Comparison of ENCODE assay signal across 9 cellular contexts in genomic region chr15:69719527-69719926, GRCh38.
DNase-seq lines count a peak whose midpoint lies in the region; ATAC-seq and TF ChIP-seq lines count a peak whose summit lies in the region.
"Had no signal": no experiment of that assay in that cellular context is flagged by ENCODE, and none has a peak within 500 bp of the region (broad histone marks: within the 10 kb centered on the region; RNA-seq: fewer than 3 reads in every experiment).

No MANE protein-coding gene starts in this region.

- peak; percentile 67 for ATAC-seq in GM18907 (IDR thresholded peaks at IDR 0.05; ENCODE audit: unreplicated experiment)
- no peak for ATAC-seq in GM19351 (IDR thresholded peaks at IDR 0.05; ENCODE audit: unreplicated experiment)
- ATAC-seq: Panc1 had no signal

- no peaks in the 10 kb centered on the region for H3K36me3 ChIP-seq in adrenal gland (replicated peaks in 1 of 2)

- H3K9me3 ChIP-seq in adrenal gland (replicated peaks in 1 of 3), result no peaks in the 10 kb centered on the region

- no peak for TF ChIP-seq CTCF in adrenal gland (IDR thresholded peaks at IDR 0.05)

- no peaks in the 10 kb centered on the region for H3K4me1 ChIP-seq in adrenal gland (replicated peaks in 1 of 2)

- no peak overlapping the region for H3K4me3 ChIP-seq in adrenal gland

- H3K27ac ChIP-seq in adrenal gland, result peak overlapping the region in 1 of 5 donors; percentile 71

- intact Hi-C loops in adrenal gland (cut with DNase I), result no loop called here

- DNase-seq in T-helper 2 cell (peak in 3 of 5 experiments; percentile 44 to 79 (median 60)), adrenal gland (peak in 6 of 7 donors; percentile 21 to 58 (median 44)), NCI-H2227 treated with DMSO at 0.1 percent for 48 hours (lab: John Stamatoyannopoulos, UW) (no peak), NCI-H69 (lab: John Stamatoyannopoulos, UW) (no peak), NCI-H1694 (lab: John Stamatoyannopoulos, UW) (no peak)
- DNase-seq in stimulated activated CD4-positive, alpha-beta T cell treated with anti-CD3 and anti-CD28 coated beads, Interleukin-4, amount 100 ng/mL, for 1 hour, result peak; percentile 27

- H3K27me3 ChIP-seq in adrenal gland, result no peaks in the 10 kb centered on the region

- TF ChIP-seq POLR2A in adrenal gland (IDR thresholded peaks at IDR 0.05), result no peak

- 38 to 56% (median 54%) methylated on average over 4 of the region's 4 CpGs for WGBS in adrenal gland, 4 donors

Comparison
In these comparisons a context has a peak if more than half of its experiments do, and no peak if none do; other contexts are left out.
1. DNase-seq: peak in T-helper 2 cell (3 of 5), adrenal gland (6 of 7) and stimulated activated CD4-positive, alpha-beta T cell treated with anti-CD3 and anti-CD28 coated beads, Interleukin-4, amount 100 ng/mL, for 1 hour (single experiment); none in NCI-H2227 treated with DMSO at 0.1 percent for 48 hours (single experiment), NCI-H69 (single experiment) and NCI-H1694 (single experiment).